Comparison of ENCODE assay signal across 8 cellular contexts in genomic region chr9:125239631-125240597, GRCh38. TPM values are rescaled to one million over a fixed set of nuclear protein-coding genes. Genes with fewer than 3 reads are reported as not detected.
A peak's percentile ranks its signal among the peaks of the same experiment; 100 is the strongest.
DNase-seq lines count a peak whose midpoint lies in the region; ATAC-seq and TF ChIP-seq lines count a peak whose summit lies in the region.

No MANE protein-coding gene starts in this region.

- peaks cover 20 to 61% of the 10 kb centered on the region in 2 donors for H3K4me1 ChIP-seq in adrenal gland (replicated peaks in 1 of 2)
- peaks cover 45 to 70% of the 10 kb centered on the region in 2 donors for H3K4me1 ChIP-seq in left lung
- peaks cover 55% of the 10 kb centered on the region for H3K4me1 ChIP-seq in suprapubic skin

- H3K27ac ChIP-seq in adrenal gland (peak overlapping the region; percentile 86 to 98 (median 90)), left lung (peak overlapping the region; percentile 90 to 95), suprapubic skin (peak overlapping the region; percentile 86)

- H3K27me3 ChIP-seq in adrenal gland: no peaks in the 10 kb centered on the region
- H3K27me3 ChIP-seq in left lung: no peaks in the 10 kb centered on the region
- H3K27me3 ChIP-seq in suprapubic skin: no peaks in the 10 kb centered on the region

- peaks cover 68% of the 10 kb centered on the region for H3K36me3 Mint-ChIP-seq in T-helper 2 cell treated with Interferon-gamma antibody and Interleukin-4, amounts not matched to agents 5 μg/mL and 100 μg/mL, for 36 hours (ENCODE audit: low read depth)

- TF ChIP-seq EP300 in suprapubic skin (IDR thresholded peaks at IDR 0.05): no peak

- H3K27me3 Mint-ChIP-seq in T-helper 2 cell treated with Interferon-gamma antibody and Interleukin-4, amounts not matched to agents 5 μg/mL and 100 μg/mL, for 36 hours (ENCODE audit: low read depth): peaks cover 5% of the 10 kb centered on the region

- TF ChIP-seq POLR2A in adrenal gland (IDR thresholded peaks at IDR 0.05) (no peak), suprapubic skin (IDR thresholded peaks at IDR 0.05) (no peak)

- DNase-seq in T-helper 2 cell treated with Interferon-gamma antibody and Interleukin-4, amounts not matched to agents 5 μg/mL and 100 μg/mL, for 36 hours (ENCODE audit: low spot score): no peak
- DNase-seq in T-helper 2 cell (no peak), adrenal gland (no peak), left lung (no peak), suprapubic skin (ENCODE audit: low spot score in 2 of 2) (no peak), SIG-M5 (lab: John Stamatoyannopoulos, UW) (no peak), DMS79 treated with DMSO at 0.1 percent for 48 hours (lab: John Stamatoyannopoulos, UW) (no peak)

- H3K4me3 Mint-ChIP-seq in T-helper 2 cell treated with Interferon-gamma antibody and Interleukin-4, amounts not matched to agents 5 μg/mL and 100 μg/mL, for 36 hours: peak overlapping the region; percentile 98

- H3K36me3 ChIP-seq in adrenal gland (replicated peaks in 1 of 2) (peaks cover 0 to 48% of the 10 kb centered on the region in 2 donors), left lung (peaks cover 6 to 52% of the 10 kb centered on the region in 2 donors), suprapubic skin (peaks cover 47% of the 10 kb centered on the region)

- 17 to 25% (median 21%) methylated on average over 8 of the region's 8 CpGs for WGBS in adrenal gland, 4 donors
- WGBS in suprapubic skin: 16% methylated on average over 8 of the region's 8 CpGs

- no peak for TF ChIP-seq CTCF in adrenal gland (IDR thresholded peaks at IDR 0.05)
- no peak for TF ChIP-seq CTCF in left lung (IDR thresholded peaks at IDR 0.05)
- no peak for TF ChIP-seq CTCF in suprapubic skin (IDR thresholded peaks at IDR 0.05)

- H3K27ac Mint-ChIP-seq in T-helper 2 cell treated with Interferon-gamma antibody and Interleukin-4, amounts not matched to agents 5 μg/mL and 100 μg/mL, for 36 hours: peak overlapping the region; percentile 100

- no peaks in the 10 kb centered on the region for H3K9me3 Mint-ChIP-seq in T-helper 2 cell treated with Interferon-gamma antibody and Interleukin-4, amounts not matched to agents 5 μg/mL and 100 μg/mL, for 36 hours

- H3K9me3 ChIP-seq in adrenal gland (replicated peaks in 1 of 3) (no peaks in the 10 kb centered on the region), left lung (no peaks in the 10 kb centered on the region), suprapubic skin (no peaks in the 10 kb centered on the region)

- no peak for ATAC-seq in left lung
- ATAC-seq in HG02759 (IDR thresholded peaks at IDR 0.05; ENCODE audit: unreplicated experiment): no peak

- H3K4me1 Mint-ChIP-seq in T-helper 2 cell treated with Interferon-gamma antibody and Interleukin-4, amounts not matched to agents 5 μg/mL and 100 μg/mL, for 36 hours (ENCODE audit: low read depth): peaks cover 44% of the 10 kb centered on the region

- H3K4me3 ChIP-seq in adrenal gland: peak overlapping the region in 3 of 4 donors; percentile 84 to 98 (median 89)
- H3K4me3 ChIP-seq in left lung: peak overlapping the region; percentile 80 to 99
- peak overlapping the region; percentile 67 for H3K4me3 ChIP-seq in suprapubic skin

- intact Hi-C loops in adrenal gland (cut with DNase I) (loop anchor here in 1 of 2 donors (10.0 kb wide), 1 partner anchor 105 kb away; no protein-coding TSS in a partner anchor), left lung (cut with DNase I) (no loop called here)

RNA-seq across cellular contexts. Expression of gene HSPA5, which starts 1.2 kb away (rescaled TPM):
- total RNA-seq in adrenal gland (100 to 1,000 TPM in 5 of 8 donors, 10 to 100 TPM in 3; 62.7 to 551 (median 133) TPM), left lung (100 to 1,000 TPM; 340 to 479 TPM), suprapubic skin (10 to 100 TPM; 42.4 to 88.4 (median 74.6) TPM)
- polyA plus RNA-seq in adrenal gland: 100 to 1,000 TPM in 1 of 3 donors, 10 to 100 TPM in 2; 30.0 to 677 (median 40.6) TPM

RNA-seq across cellular contexts. Expression of gene GAPVD1, which starts 21.7 kb away (rescaled TPM):
- total RNA-seq in adrenal gland (10 to 100 TPM; 27.9 to 63.1 (median 41.3) TPM), left lung (10 to 100 TPM; 55.1 to 63.5 TPM), suprapubic skin (10 to 100 TPM; 49.3 to 87.5 (median 58.7) TPM)
- polyA plus RNA-seq in adrenal gland: 10 to 100 TPM in 1 of 3 donors, 1 to 10 TPM in 2; 7.1 to 25.5 (median 9.6) TPM

RNA-seq across cellular contexts. Expression of gene RABEPK, which starts 39.6 kb away (rescaled TPM):
- total RNA-seq in adrenal gland (10 to 100 TPM; 11.0 to 22.5 (median 16.4) TPM), left lung (10 to 100 TPM; 13.9 to 18.7 TPM), suprapubic skin (10 to 100 TPM; 11.4 to 14.6 (median 13.3) TPM)
- 10 to 100 TPM; 16.7 to 27.3 (median 17.2) TPM for polyA plus RNA-seq in adrenal gland

RNA-seq across cellular contexts. Expression of gene PPP6C, which starts 50.3 kb away (rescaled TPM):
- total RNA-seq in adrenal gland (10 to 100 TPM; 30.8 to 71.1 (median 48.0) TPM), left lung (10 to 100 TPM; 43.9 to 47.2 TPM), suprapubic skin (10 to 100 TPM; 26.8 to 36.8 (median 29.6) TPM)
- 10 to 100 TPM; 15.9 to 51.0 (median 17.1) TPM for polyA plus RNA-seq in adrenal gland
